Comparison of ENCODE assay signal across 16 cellular contexts in genomic region chr14:95227279-95227860, GRCh38.
DNase-seq lines count a peak whose midpoint lies in the region; ATAC-seq lines count a peak whose summit lies in the region.
"Had no signal": no experiment of that assay in that cellular context is flagged by ENCODE, and none has a peak within 500 bp of the region (broad histone marks: within the 10 kb centered on the region; RNA-seq: fewer than 3 reads in every experiment).

No MANE protein-coding gene starts in this region.

- peak overlapping the region; percentile 93 for H3K27ac ChIP-seq in SJCRH30
- H3K27ac ChIP-seq in stomach smooth muscle (ENCODE audit: low read length): no peak overlapping the region
- H3K27ac ChIP-seq: Peyer's patch had no signal

- H3K27ac Mint-ChIP-seq in activated T-cell treated with anti-CD3 and anti-CD28 coated beads, Interleukin-2, amount 50 U/mL, for 24 hours: no peak overlapping the region
- H3K27ac Mint-ChIP-seq: immature natural killer cell had no signal

- H3K9me3 Mint-ChIP-seq in activated T-cell treated with anti-CD3 and anti-CD28 coated beads, Interleukin-2, amount 50 U/mL, for 24 hours: no peaks in the 10 kb centered on the region
- H3K9me3 Mint-ChIP-seq: immature natural killer cell, neural crest cell had no signal

- no peak overlapping the region for H3K9ac ChIP-seq in stomach smooth muscle (ENCODE audit: low read length in 2 of 2)

- no peaks in the 10 kb centered on the region for H3K36me3 Mint-ChIP-seq in activated T-cell treated with anti-CD3 and anti-CD28 coated beads, Interleukin-2, amount 50 U/mL, for 24 hours (ENCODE audit: low read depth)
- H3K36me3 Mint-ChIP-seq: immature natural killer cell had no signal

- ATAC-seq in HG02884 (IDR thresholded peaks at IDR 0.05; ENCODE audit: unreplicated experiment): no peak

- H3K36me3 ChIP-seq in SJCRH30 (no peaks in the 10 kb centered on the region; the same call in 1 of the 2 replicates), stomach smooth muscle (ENCODE audit: control insufficient read depth in 2 of 2, insufficient read depth in 2 of 2, low read length in 2 of 2) (no peaks in the 10 kb centered on the region)
- H3K36me3 ChIP-seq: MG63, Peyer's patch had no signal

- H3K4me1 ChIP-seq in SJCRH30 (peaks cover 62% of the 10 kb centered on the region), stomach smooth muscle (ENCODE audit: control insufficient read depth, insufficient read depth, low read length) (peaks cover 9% of the 10 kb centered on the region)
- H3K4me1 ChIP-seq: Peyer's patch had no signal

- H3K4me1 Mint-ChIP-seq in activated T-cell treated with anti-CD3 and anti-CD28 coated beads, Interleukin-2, amount 50 U/mL, for 24 hours (ENCODE audit: low read depth): no peaks in the 10 kb centered on the region
- H3K4me1 Mint-ChIP-seq: immature natural killer cell, neural crest cell had no signal

- no peak overlapping the region for H3K4me3 Mint-ChIP-seq in activated T-cell treated with anti-CD3 and anti-CD28 coated beads, Interleukin-2, amount 50 U/mL, for 24 hours
- H3K4me3 Mint-ChIP-seq: immature natural killer cell, neural crest cell had no signal

- H3K27me3 ChIP-seq in SJCRH30 (no peaks in the 10 kb centered on the region), stomach smooth muscle (ENCODE audit: control insufficient read depth in 1 of 2, insufficient read depth in 2 of 2, low read length in 2 of 2) (peaks cover 3 to 11% of the 10 kb centered on the region in 2 donors)
- H3K27me3 ChIP-seq: MG63, Peyer's patch had no signal

- H3K9me3 ChIP-seq in SJCRH30 (replicated peaks): no peaks in the 10 kb centered on the region
- no peaks in the 10 kb centered on the region for H3K9me3 ChIP-seq in stomach smooth muscle (ENCODE audit: control insufficient read depth in 2 of 2, low read length in 2 of 2)
- H3K9me3 ChIP-seq: MG63, Peyer's patch had no signal

- DNase-seq in NCI-H1694 treated with DMSO at 0.1 percent for 48 hours (lab: John Stamatoyannopoulos, UW): peak; percentile 21
- DNase-seq in NCI-H1694 (lab: John Stamatoyannopoulos, UW): no peak
- DNase-seq in SJCRH30: peak; percentile 73 to 87
- peak; percentile 81 for DNase-seq in iris pigment epithelial cell (ENCODE audit: low read depth)
- DNase-seq in medulla oblongata (ENCODE audit: extremely low spot score): no peak
- DNase-seq in activated T-cell treated with anti-CD3 and anti-CD28 coated beads, Interleukin-2, amount 50 U/mL, for 24 hours: no peak
- DNase-seq: 8988T; erythroblast; immature natural killer cell; MG63; Peyer's patch; stimulated activated CD4-positive, alpha-beta T cell treated with anti-CD3 and anti-CD28 coated beads, Interleukin-2, amount 100 ng/mL, for 24 hours; stimulated activated naive CD4-positive, alpha-beta T cell treated with Interleukin-2 at 50 U/mL for 16 hours had no signal

- peak overlapping the region; percentile 39 for H3K4me3 ChIP-seq in SJCRH30
- H3K4me3 ChIP-seq in stomach smooth muscle (ENCODE audit: low read length in 2 of 2): peak overlapping the region; percentile 32 to 54
- H3K4me3 ChIP-seq: MG63, Peyer's patch had no signal

- no peaks in the 10 kb centered on the region for H3K27me3 Mint-ChIP-seq in activated T-cell treated with anti-CD3 and anti-CD28 coated beads, Interleukin-2, amount 50 U/mL, for 24 hours

Comparison
In these comparisons a context has a peak if more than half of its experiments do, and no peak if none do; other contexts are left out.
1. DNase-seq: peak in NCI-H1694 treated with DMSO at 0.1 percent for 48 hours (single experiment), SJCRH30 (2 of 2) and iris pigment epithelial cell (single experiment); none in NCI-H1694 (single experiment), medulla oblongata (single experiment) and activated T-cell treated with anti-CD3 and anti-CD28 coated beads, Interleukin-2, amount 50 U/mL, for 24 hours (single experiment).